17 cellular contexts compared by ENCODE assay signal in genomic region chr4:37968747-37969146, GRCh38. TPM values are rescaled to one million over a fixed set of nuclear protein-coding genes. Genes with fewer than 3 reads are reported as not detected.
"Had no signal": no experiment of that assay in that cellular context is flagged by ENCODE, and none has a peak within 500 bp of the region (broad histone marks: within the 10 kb centered on the region; RNA-seq: fewer than 3 reads in every experiment).

No MANE protein-coding gene starts in this region.

- ATAC-seq: left ventricle myocardium superior, SK-N-SH treated with all-trans-retinoic acid at 6 μM for 48 hours had no signal

- FAIRE-seq: kidney, TTC549 had no signal

- H3K36me3 ChIP-seq: thyroid gland had no signal

- H3K4me3 ChIP-seq: thyroid gland had no signal

- DNase-seq: activated CD4-positive, alpha-beta T cell treated with anti-CD3 and anti-CD28 coated beads, Interleukin-2, amount 50 U/mL, for 1 hour; activated naive CD4-positive, alpha-beta T cell treated with anti-CD3 and anti-CD28 coated beads, Interleukin-2, amount 50 U/mL, for 16 hours; activated T-cell treated with anti-CD3 and anti-CD28 coated beads for 4 hours; amniotic stem cell; cerebellar nuclear complex; dermis blood vessel endothelial cell; erythroblast; kidney; left ventricle myocardium superior; stimulated activated CD4-positive, alpha-beta T cell treated with anti-CD3 and anti-CD28 coated beads, Interleukin-4, amount 100 ng/mL, for 4 hours; T-helper 2 cell; thyroid gland had no signal

- H3K9me3 ChIP-seq: thyroid gland had no signal

- H3K27me3 ChIP-seq: thyroid gland had no signal

RNA-seq across cellular contexts. Expression of gene PTTG2, which starts 8.5 kb away (rescaled TPM):
- total RNA-seq: mesenteric fat pad, osteocyte had no signal
- polyA plus RNA-seq: neural cell had no signal
